In the genomic region with DNA sequence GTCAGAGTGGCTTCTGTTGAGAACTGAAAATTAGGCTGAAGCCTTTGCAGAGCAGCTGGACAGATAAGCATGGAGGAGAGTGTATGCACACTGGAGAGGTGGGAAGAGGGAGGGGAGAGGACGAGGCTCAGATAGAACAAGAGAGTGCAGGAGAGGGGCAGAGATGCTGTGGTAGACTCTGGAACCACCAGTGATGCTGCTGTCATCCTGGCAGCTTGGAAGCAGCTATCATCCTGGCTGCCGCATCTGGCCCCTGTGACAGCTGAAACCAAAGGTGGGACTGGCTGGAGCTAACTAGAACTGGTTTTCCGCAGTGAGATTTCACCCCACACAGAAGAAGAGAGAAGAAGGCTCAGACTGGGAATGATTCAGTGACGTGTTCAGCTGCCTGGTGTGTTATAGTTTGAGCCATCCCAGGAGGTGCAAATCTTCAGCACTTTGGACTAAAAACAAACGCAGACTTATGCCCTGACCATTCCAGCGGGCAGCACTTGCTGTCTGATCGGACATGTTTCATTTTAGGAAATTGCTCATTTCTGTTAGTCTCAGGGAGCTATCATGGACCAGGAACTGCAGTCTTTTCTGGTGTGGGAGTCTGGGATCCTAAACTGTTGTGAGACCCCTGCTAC, we compare ENCODE assay signal across 13 cellular contexts. TPM values are rescaled to one million over a fixed set of nuclear protein-coding genes. Genes with fewer than 3 reads are reported as not detected.
DNase-seq lines count a peak whose midpoint lies in the region; ATAC-seq and TF ChIP-seq lines count a peak whose summit lies in the region.
"Had no signal": no experiment of that assay in that cellular context is flagged by ENCODE, and none has a peak within 500 bp of the region (broad histone marks: within the 10 kb centered on the region; RNA-seq: fewer than 3 reads in every experiment).

No MANE protein-coding gene starts in this region.

- H3K4me1 ChIP-seq in left lung, result peaks cover 0 to 52% of the 10 kb centered on the region in 2 donors

- H3K27ac ChIP-seq in AG04450 (ENCODE audit: low read depth, low read length) (peak overlapping the region; percentile 89), left lung (peak overlapping the region in 1 of 2 donors; percentile 82)
- H3K27ac ChIP-seq: C4-2B had no signal

- H3K27me3 Mint-ChIP-seq in mesothelial cell of epicardium (ENCODE audit: low read depth), result no peaks in the 10 kb centered on the region
- H3K27me3 Mint-ChIP-seq: type B pancreatic cell had no signal

- H3K4me1 Mint-ChIP-seq in mesothelial cell of epicardium, result peaks cover 15% of the 10 kb centered on the region

- TF ChIP-seq CTCF in AG04450 (IDR thresholded peaks at IDR 0.05; ENCODE audit: low read depth, low read length) (no peak), mesothelial cell of epicardium (IDR thresholded peaks at IDR 0.05; ENCODE audit: unreplicated experiment) (no peak), left lung (IDR thresholded peaks at IDR 0.05) (no peak)

- DNase-seq in AG04450 (ENCODE audit: low read depth, low spot score) (no peak), NCI-H2171 treated with DMSO at 0.1 percent for 48 hours (lab: John Stamatoyannopoulos, UW) (peak; percentile 55), mesothelial cell of epicardium (ENCODE audit: low spot score in 2 of 2, unreplicated experiment in 2 of 2) (no peak), glomerular visceral epithelial cell (ENCODE audit: extremely low spot score) (no peak), left lung (no peak)
- no peak for DNase-seq in stimulated activated CD4-positive, alpha-beta T cell treated with anti-CD3 and anti-CD28 coated beads, Interleukin-4, amount 100 ng/mL, for 1 hour
- DNase-seq: activated CD4-positive, alpha-beta T cell treated with anti-CD3 and anti-CD28 coated beads for 48 hours; activated naive CD4-positive, alpha-beta T cell; NCI-H2029 treated with DMSO at 0.1 percent for 48 hours had no signal

- no peaks in the 10 kb centered on the region for H3K27me3 ChIP-seq in AG04450 (ENCODE audit: control insufficient read depth, insufficient read depth, low read length)
- H3K27me3 ChIP-seq in left lung, result no peaks in the 10 kb centered on the region

- H3K9me3 Mint-ChIP-seq in mesothelial cell of epicardium, result no peaks in the 10 kb centered on the region
- H3K9me3 Mint-ChIP-seq: type B pancreatic cell had no signal

- H3K36me3 ChIP-seq in left lung, result no peaks in the 10 kb centered on the region

- CTCF ChIA-PET in AG04450 (lab: Charles Lee), result no interaction called here

- H3K36me3 Mint-ChIP-seq in mesothelial cell of epicardium, result peaks cover 4% of the 10 kb centered on the region

- H3K27ac Mint-ChIP-seq in mesothelial cell of epicardium, result peak overlapping the region; percentile 36
- H3K27ac Mint-ChIP-seq: type B pancreatic cell had no signal

- POLR2A ChIA-PET in AG04450 (lab: Yijun Ruan, JAX), result interaction anchor here (0.8 to 1.2 kb wide), 5 partner anchors 12 to 112 kb away, joined by 3 to 6 read pairs (median 4); no protein-coding TSS in a partner anchor

- H3K4me3 ChIP-seq in AG04450 (ENCODE audit: low read depth, low read length) (no peak overlapping the region), left lung (no peak overlapping the region)

- H3K9me3 ChIP-seq in AG04450 (ENCODE audit: control insufficient read depth, insufficient read depth, low read length), result peaks cover 2% of the 10 kb centered on the region; the same call in 1 of the 2 replicates
- no peaks in the 10 kb centered on the region for H3K9me3 ChIP-seq in left lung

- ATAC-seq in GM21447 (IDR thresholded peaks at IDR 0.05; ENCODE audit: unreplicated experiment) (peak; percentile 20), HG02884 (IDR thresholded peaks at IDR 0.05; ENCODE audit: unreplicated experiment) (no peak), left lung (no peak)

- intact Hi-C loops in left lung (cut with DNase I), result no loop called here

- no peak overlapping the region for H3K4me3 Mint-ChIP-seq in mesothelial cell of epicardium
- H3K4me3 Mint-ChIP-seq: type B pancreatic cell had no signal

RNA-seq across cellular contexts. Expression of a gene that starts 38.4 kb away (rescaled TPM):
- 21.1 and 22.7 TPM in 2 replicates for polyA plus RNA-seq in AG04450 (2011; rRNA removed)
- 20.0 and 22.8 TPM in 2 replicates for polyA minus RNA-seq in AG04450 (2011; rRNA and poly(A)+ RNA removed)
- total RNA-seq in mesothelial cell of epicardium, result 18.0 to 21.8 TPM (median 20.1 TPM) in 3 replicates
- 10 to 100 TPM in 1 of 2 donors, 1 to 10 TPM in 1; 7.8 to 11.8 TPM for total RNA-seq in left lung
